In genomic region chr20:58911309-58911708, GRCh38 we compare ENCODE assay signal across 26 cellular contexts. TPM values are rescaled to one million over a fixed set of nuclear protein-coding genes. Genes with fewer than 3 reads are reported as not detected.
DNase-seq lines count a peak whose midpoint lies in the region; ATAC-seq and TF ChIP-seq lines count a peak whose summit lies in the region.
"Had no signal": no experiment of that assay in that cellular context is flagged by ENCODE, and none has a peak within 500 bp of the region (broad histone marks: within the 10 kb centered on the region; RNA-seq: fewer than 3 reads in every experiment).

No MANE protein-coding gene starts in this region.

- H3K27ac Mint-ChIP-seq in CD4-positive, alpha-beta T cell, result peak overlapping the region; percentile 72
- H3K27ac Mint-ChIP-seq in GM23338 (no peak overlapping the region), progenitor cell of endocrine pancreas (peak overlapping the region; percentile 81)
- H3K27ac Mint-ChIP-seq in central memory CD8-positive, alpha-beta T cell (ENCODE audit: low read depth), result peak overlapping the region; percentile 3
- no peak overlapping the region for H3K27ac Mint-ChIP-seq in activated CD8-positive, alpha-beta T cell treated with anti-CD3 and anti-CD28 coated beads, Interleukin-2, amount 10 ng/mL, durations not matched to agents 7 days and 5 days
- H3K27ac Mint-ChIP-seq: HFFc6 had no signal

- no peak overlapping the region for H3K4me3 ChIP-seq in GM23338
- H3K4me3 ChIP-seq: A549, GM23248, HAP-1, SK-N-MC had no signal

- POLR2A ChIA-PET in CD4-positive, alpha-beta T cell (lab: Charles Lee), result no interaction called here
- POLR2A ChIA-PET in activated CD8-positive, alpha-beta T cell treated with anti-CD3 and anti-CD28 coated beads, Interleukin-2, amount 10 ng/mL, durations not matched to agents 7 days and 5 days (lab: Charles Lee), result no interaction called here

- H4K20me1 ChIP-seq in GM23338 (replicated peaks; ENCODE audit: insufficient read depth), result 0 out of 2 replicates have a peak, but pooled peaks cover 16% of the 10 kb centered on the region

- H2AFZ ChIP-seq in GM23338, result no peak overlapping the region
- H2AFZ ChIP-seq: GM23248 had no signal

- peaks cover 50% of the 10 kb centered on the region for H3K4me1 Mint-ChIP-seq in CD4-positive, alpha-beta T cell (ENCODE audit: low read depth)
- H3K4me1 Mint-ChIP-seq in GM23338, result no peaks in the 10 kb centered on the region; the same call in 2 of the 3 replicates
- H3K4me1 Mint-ChIP-seq in central memory CD8-positive, alpha-beta T cell, result peaks cover 40% of the 10 kb centered on the region
- peaks cover 17% of the 10 kb centered on the region for H3K4me1 Mint-ChIP-seq in progenitor cell of endocrine pancreas (ENCODE audit: low read depth)
- H3K4me1 Mint-ChIP-seq in activated CD8-positive, alpha-beta T cell treated with anti-CD3 and anti-CD28 coated beads, Interleukin-2, amount 10 ng/mL, durations not matched to agents 7 days and 5 days (ENCODE audit: low read depth), result peaks cover 61% of the 10 kb centered on the region

- H3K4me2 ChIP-seq in GM23338, result no peak overlapping the region
- H3K4me2 ChIP-seq: A549 had no signal

- H3K27me3 ChIP-seq in CD4-positive, alpha-beta T cell (ENCODE audit: control insufficient read depth, insufficient read depth, low read length), result no peaks in the 10 kb centered on the region
- H3K27me3 ChIP-seq in GM23338 (ENCODE audit: insufficient read depth), result no peaks in the 10 kb centered on the region

- no peaks in the 10 kb centered on the region for H3K9me2 ChIP-seq in GM23338 (ENCODE audit: insufficient read depth)

- H3K9me3 ChIP-seq in CD4-positive, alpha-beta T cell (ENCODE audit: control insufficient read depth, low read length), result no peaks in the 10 kb centered on the region
- H3K9me3 ChIP-seq: A549, HAP-1 had no signal

- H3K27me3 Mint-ChIP-seq in CD4-positive, alpha-beta T cell, result no peaks in the 10 kb centered on the region
- H3K27me3 Mint-ChIP-seq in GM23338 (ENCODE audit: insufficient read depth, low read depth, poor library complexity) (peaks cover 9% of the 10 kb centered on the region), progenitor cell of endocrine pancreas (no peaks in the 10 kb centered on the region)
- no peaks in the 10 kb centered on the region for H3K27me3 Mint-ChIP-seq in central memory CD8-positive, alpha-beta T cell
- no peaks in the 10 kb centered on the region for H3K27me3 Mint-ChIP-seq in activated CD8-positive, alpha-beta T cell treated with anti-CD3 and anti-CD28 coated beads, Interleukin-2, amount 10 ng/mL, durations not matched to agents 7 days and 5 days (ENCODE audit: low read depth)
- H3K27me3 Mint-ChIP-seq: CD8-positive, alpha-beta memory T cell had no signal

- peaks cover 65% of the 10 kb centered on the region for H3K36me3 Mint-ChIP-seq in CD4-positive, alpha-beta T cell (ENCODE audit: low read depth)
- H3K36me3 Mint-ChIP-seq in GM23338 (ENCODE audit: low read depth), result peaks cover 62% of the 10 kb centered on the region
- H3K36me3 Mint-ChIP-seq in central memory CD8-positive, alpha-beta T cell (ENCODE audit: insufficient read depth), result peaks cover 55% of the 10 kb centered on the region
- H3K36me3 Mint-ChIP-seq in progenitor cell of endocrine pancreas (ENCODE audit: insufficient read depth), result peaks cover 53% of the 10 kb centered on the region
- H3K36me3 Mint-ChIP-seq in activated CD8-positive, alpha-beta T cell treated with anti-CD3 and anti-CD28 coated beads, Interleukin-2, amount 10 ng/mL, durations not matched to agents 7 days and 5 days (ENCODE audit: low read depth), result peaks cover 60% of the 10 kb centered on the region

- peak overlapping the region; percentile 34 for H3K4me3 Mint-ChIP-seq in CD4-positive, alpha-beta T cell
- H3K4me3 Mint-ChIP-seq in GM23338 (no peak overlapping the region), progenitor cell of endocrine pancreas (ENCODE audit: low read depth) (no peak overlapping the region)
- H3K4me3 Mint-ChIP-seq in central memory CD8-positive, alpha-beta T cell, result no peak overlapping the region
- no peak overlapping the region for H3K4me3 Mint-ChIP-seq in activated CD8-positive, alpha-beta T cell treated with anti-CD3 and anti-CD28 coated beads, Interleukin-2, amount 10 ng/mL, durations not matched to agents 7 days and 5 days
- H3K4me3 Mint-ChIP-seq: CD8-positive, alpha-beta memory T cell; HFFc6 had no signal

- H3F3A ChIP-seq in GM23338 (replicated peaks; ENCODE audit: low read depth), result peaks cover 29% of the 10 kb centered on the region

- no peak for TF ChIP-seq CTCF in CD4-positive, alpha-beta T cell (IDR thresholded peaks at IDR 0.05)
- TF ChIP-seq CTCF in GM23338 (conservative IDR thresholded peaks at IDR 0.05; ENCODE audit: low read depth in 2 of 2) (no peak), progenitor cell of endocrine pancreas (IDR thresholded peaks at IDR 0.05; ENCODE audit: unreplicated experiment) (no peak)

- no peak for DNase-seq in CD4-positive, alpha-beta T cell
- DNase-seq in GM23338 (ENCODE audit: low spot score) (no peak), progenitor cell of endocrine pancreas (ENCODE audit: low spot score, unreplicated experiment) (no peak), NCI-H510A (lab: John Stamatoyannopoulos, UW) (no peak)
- no peak for DNase-seq in central memory CD8-positive, alpha-beta T cell (ENCODE audit: low spot score in 2 of 2)
- DNase-seq in activated CD8-positive, alpha-beta T cell treated with anti-CD3 and anti-CD28 coated beads, Interleukin-2, amount 10 ng/mL, durations not matched to agents 7 days and 5 days, result no peak
- DNase-seq: CD8-positive, alpha-beta memory T cell; DMS 273 treated with DMSO at 0.1 percent for 48 hours; DMS79 treated with DMSO at 0.1 percent for 48 hours; GM23248; HFFc6; Karpas-422; NCI-H1092 treated with DMSO at 0.1 percent for 48 hours; NCI-H1436; NCI-H187; NCI-H2081 treated with DMSO at 0.1 percent for 48 hours; NCI-H2171 treated with DMSO at 0.1 percent for 48 hours; NCI-H345; NCI-H524; NCI-H748 treated with DMSO at 0.1 percent for 48 hours; SIG-M5 had no signal

- H3K79me2 ChIP-seq in GM23338 (replicated peaks; ENCODE audit: insufficient read depth), result no peaks in the 10 kb centered on the region

- no peaks in the 10 kb centered on the region for H3K9me3 Mint-ChIP-seq in CD4-positive, alpha-beta T cell
- no peaks in the 10 kb centered on the region for H3K9me3 Mint-ChIP-seq in GM23338
- H3K9me3 Mint-ChIP-seq in central memory CD8-positive, alpha-beta T cell, result no peaks in the 10 kb centered on the region
- no peaks in the 10 kb centered on the region for H3K9me3 Mint-ChIP-seq in progenitor cell of endocrine pancreas (ENCODE audit: low read depth)
- no peaks in the 10 kb centered on the region for H3K9me3 Mint-ChIP-seq in activated CD8-positive, alpha-beta T cell treated with anti-CD3 and anti-CD28 coated beads, Interleukin-2, amount 10 ng/mL, durations not matched to agents 7 days and 5 days (ENCODE audit: insufficient read depth)
- H3K9me3 Mint-ChIP-seq: CD8-positive, alpha-beta memory T cell; HFFc6 had no signal

- H3K36me3 ChIP-seq in GM23338 (ENCODE audit: insufficient read depth), result peaks cover 51% of the 10 kb centered on the region

- H3K27ac ChIP-seq in CD4-positive, alpha-beta T cell (ENCODE audit: low read depth, low read length), result no peak overlapping the region
- H3K27ac ChIP-seq in GM23338 (ENCODE audit: low read depth), result peak overlapping the region; percentile 28; the same call in 1 of the 2 replicates
- H3K27ac ChIP-seq: A549, C4-2B, GM23248, SK-N-MC had no signal

- no peak for ATAC-seq in CD4-positive, alpha-beta T cell (ENCODE audit: poor library complexity)
- no peak for ATAC-seq in GM23338
- no peak for ATAC-seq in central memory CD8-positive, alpha-beta T cell (replicated peaks; ENCODE audit: extremely low read depth, poor library complexity, severe bottlenecking)
- no peak for ATAC-seq in activated CD8-positive, alpha-beta T cell treated with anti-CD3 and anti-CD28 coated beads, Interleukin-2, amount 10 ng/mL, durations not matched to agents 7 days and 5 days
- ATAC-seq in HG03196 (IDR thresholded peaks at IDR 0.05; ENCODE audit: unreplicated experiment), result no peak
- ATAC-seq: A549 had no signal

- H3K4me1 ChIP-seq in GM23338 (ENCODE audit: insufficient read depth), result no peaks in the 10 kb centered on the region

- intact Hi-C loops in CD4-positive, alpha-beta T cell (cut with DNase I, micrococcal nuclease), result no loop called here

- CTCF ChIA-PET in CD4-positive, alpha-beta T cell (lab: Charles Lee), result no interaction called here
- CTCF ChIA-PET in activated CD8-positive, alpha-beta T cell treated with anti-CD3 and anti-CD28 coated beads, Interleukin-2, amount 10 ng/mL, durations not matched to agents 7 days and 5 days (lab: Charles Lee), result no interaction called here

TF ChIP-seq in GM23338, 12 proteins besides CTCF, POLR2A, EP300 and RAD21 (continues in another document):
- TF ChIP-seq JUNB (IDR thresholded peaks at IDR 0.05; ENCODE audit: unreplicated experiment) (no peak), REST (IDR thresholded peaks at IDR 0.05; ENCODE audit: unreplicated experiment) (no peak)

RNA-seq across cellular contexts. Expression of gene GNAS, which starts 58.8 kb away (rescaled TPM):
- total RNA-seq in CD4-positive, alpha-beta T cell, result 1,000 to 10,000 TPM; 1,245 to 1,317 TPM
- 1,032 and 1,042 TPM in 2 replicates for total RNA-seq in GM23338 (2014; rRNA removed; shearing (Covaris generic))
- 917 and 940 TPM in 2 replicates for polyA plus RNA-seq in GM23338 (2016; fragmentation: Nextera tagmentation; extraction: Ambion mirVana)
- 1,570 and 1,613 TPM in 2 replicates for total RNA-seq in progenitor cell of endocrine pancreas
- total RNA-seq in activated CD8-positive, alpha-beta T cell treated with anti-CD3 and anti-CD28 coated beads, Interleukin-2, amount 10 ng/mL, durations not matched to agents 7 days and 5 days, result 100 to 1,000 TPM; 912 to 952 TPM

Comparison
In these comparisons a context has a peak if more than half of its experiments do, and no peak if none do; other contexts are left out.
1. H3K27ac Mint-ChIP-seq: peak in CD4-positive, alpha-beta T cell (single experiment), central memory CD8-positive, alpha-beta T cell (single experiment) and progenitor cell of endocrine pancreas (single experiment); none in GM23338 (single experiment) and activated CD8-positive, alpha-beta T cell treated with anti-CD3 and anti-CD28 coated beads, Interleukin-2, amount 10 ng/mL, durations not matched to agents 7 days and 5 days (single experiment).